Comparison of ENCODE assay signal across 8 cellular contexts in the genomic region with DNA sequence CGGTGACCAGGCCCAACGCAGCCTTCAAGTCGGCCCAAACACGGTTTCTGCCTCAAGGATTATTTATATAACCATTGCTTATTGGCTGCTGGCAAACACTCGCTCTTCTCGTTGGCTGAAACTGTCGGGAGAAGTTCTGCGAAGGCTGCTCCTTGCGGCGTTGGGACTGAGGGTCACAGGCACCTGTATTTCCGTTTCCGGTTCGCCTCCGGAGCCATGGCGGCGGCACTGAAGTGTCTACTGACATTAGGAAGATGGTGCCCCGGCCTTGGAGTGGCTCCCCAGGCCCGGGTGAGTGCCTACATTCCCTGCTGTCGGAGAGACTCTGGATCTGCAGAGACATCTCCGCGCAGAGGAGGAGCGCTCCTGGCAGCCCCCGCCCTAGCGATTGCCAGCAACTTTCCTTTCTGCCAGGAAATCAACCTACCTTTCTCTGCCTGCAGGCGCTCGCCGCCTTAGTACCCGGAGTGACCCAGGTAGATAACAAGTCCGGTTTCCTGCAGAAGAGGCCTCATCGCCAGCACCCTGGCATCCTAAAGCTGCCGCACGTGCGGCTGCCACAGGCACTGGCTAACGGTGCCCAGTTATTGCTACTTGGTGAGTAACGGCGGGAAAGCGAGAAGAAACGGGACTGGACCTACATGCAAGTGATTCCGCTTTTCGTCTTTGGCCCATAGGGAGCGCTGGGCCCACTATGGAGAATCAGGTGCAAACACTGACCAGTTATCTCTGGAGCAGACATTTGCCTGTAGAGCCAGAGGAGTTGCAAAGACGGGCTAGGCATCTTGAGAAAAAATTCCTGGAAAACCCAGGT. TPM values are rescaled to one million over a fixed set of nuclear protein-coding genes. Genes with fewer than 3 reads are reported as not detected.
DNase-seq lines count a peak whose midpoint lies in the region; ATAC-seq and TF ChIP-seq lines count a peak whose summit lies in the region.

A gene with protein sequence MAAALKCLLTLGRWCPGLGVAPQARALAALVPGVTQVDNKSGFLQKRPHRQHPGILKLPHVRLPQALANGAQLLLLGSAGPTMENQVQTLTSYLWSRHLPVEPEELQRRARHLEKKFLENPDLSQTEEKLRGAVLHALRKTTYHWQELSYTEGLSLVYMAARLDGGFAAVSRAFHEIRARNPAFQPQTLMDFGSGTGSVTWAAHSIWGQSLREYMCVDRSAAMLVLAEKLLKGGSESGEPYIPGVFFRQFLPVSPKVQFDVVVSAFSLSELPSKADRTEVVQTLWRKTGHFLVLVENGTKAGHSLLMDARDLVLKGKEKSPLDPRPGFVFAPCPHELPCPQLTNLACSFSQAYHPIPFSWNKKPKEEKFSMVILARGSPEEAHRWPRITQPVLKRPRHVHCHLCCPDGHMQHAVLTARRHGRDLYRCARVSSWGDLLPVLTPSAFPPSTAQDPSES (plus strand): TSS at position 194 of the 814 bp plus-strand sequence. CDS start 23 bp downstream, at position 217.

- peak within 1 kb of the TSS; percentile 86 to 99 (median 94) for H3K4me3 Mint-ChIP-seq in IgD-negative memory B cell

- H2AFZ ChIP-seq in PC-9: peak within 1 kb of the TSS; percentile 95

- H3K9me3 Mint-ChIP-seq in IgD-negative memory B cell: no peaks in the 10 kb centered on the region

- H3K36me3 Mint-ChIP-seq in IgD-negative memory B cell: no peaks in the 10 kb centered on the region

- peaks cover 20% of the 10 kb centered on the region; the same call in 1 of the 2 replicates for H3F3A ChIP-seq in PC-9 (ENCODE audit: insufficient read depth, low read depth)

- CTCF ChIA-PET in PC-9 (lab: Charles Lee): no interaction called here

- peaks cover 12 to 19% (median 14%) of the 10 kb centered on the region in 3 donors for H3K4me1 Mint-ChIP-seq in IgD-negative memory B cell

- BruUV-seq in PC-9 (replicated peaks; lab: Mats Ljungman, UMichigan): TSS peak; percentile 67

- H3K4me2 ChIP-seq in PC-9: peak within 1 kb of the TSS; percentile 91

- H3K79me2 ChIP-seq in PC-9 (ENCODE audit: low read depth): peaks cover 19% of the 10 kb centered on the region

- DNase-seq in DMS53 (lab: John Stamatoyannopoulos, UW) (peak; percentile 85), PC-9 (peak; percentile 68 to 88), erythroblast (lab: John Stamatoyannopoulos, UW) (peak; percentile 93 to 96)
- peak; percentile 81 for DNase-seq in activated T-cell treated with anti-CD3 and anti-CD28 coated beads, Interleukin-2, amount 50 U/mL, for 1 hour
- DNase-seq in stimulated activated CD8-positive, alpha-beta memory T cell treated with anti-CD3 and anti-CD28 coated beads, Interleukin-4, amount 100 ng/mL, for 48 hours: peak; percentile 89

- TF ChIP-seq CTCF in PC-9 (conservative IDR thresholded peaks at IDR 0.05): peak; percentile 47; the same call in 1 of the 2 replicates

- H3K9me3 ChIP-seq in PC-9 (ENCODE audit: insufficient read depth, low read depth): peaks cover 3% of the 10 kb centered on the region; the same call in 1 of the 2 replicates
- no peaks in the 10 kb centered on the region for H3K9me3 ChIP-seq in mucosa of rectum (ENCODE audit: control insufficient read depth in 2 of 2, low read length in 2 of 2)

- H3K27ac ChIP-seq in PC-9 (peak within 1 kb of the TSS; percentile 67), mucosa of rectum (ENCODE audit: low read depth in 2 of 2, low read length in 2 of 2) (peak within 1 kb of the TSS; percentile 85 to 86)

- TF ChIP-seq POLR2A in erythroblast (IDR thresholded peaks at IDR 0.05; ENCODE audit: low read length): peak; percentile 86

- H3K27me3 ChIP-seq in PC-9 (ENCODE audit: insufficient read depth, low read depth) (no peaks in the 10 kb centered on the region), mucosa of rectum (ENCODE audit: control insufficient read depth in 2 of 2, insufficient read depth in 2 of 2, low read length in 2 of 2) (no peaks in the 10 kb centered on the region)

- ATAC-seq in GM21529 (IDR thresholded peaks at IDR 0.05; ENCODE audit: unreplicated experiment): peak; percentile 93

- no peaks in the 10 kb centered on the region for H4K20me1 ChIP-seq in PC-9 (ENCODE audit: insufficient read depth)

- H3K27me3 Mint-ChIP-seq in IgD-negative memory B cell: peaks cover 1% of the 10 kb centered on the region

- peaks cover 24% of the 10 kb centered on the region for H3K4me1 ChIP-seq in PC-9 (replicated peaks; ENCODE audit: insufficient read depth)
- H3K4me1 ChIP-seq in mucosa of rectum (ENCODE audit: control insufficient read depth in 2 of 2, insufficient read depth in 2 of 2, low read length in 2 of 2): peaks cover 8 to 14% of the 10 kb centered on the region in 2 donors

- peak within 1 kb of the TSS; percentile 17 to 99 (median 98) for H3K27ac Mint-ChIP-seq in IgD-negative memory B cell

- H3K9me2 ChIP-seq in PC-9 (ENCODE audit: insufficient read depth): no peaks in the 10 kb centered on the region

- peaks cover 6% of the 10 kb centered on the region; the same call in 1 of the 2 replicates for H3K36me3 ChIP-seq in PC-9 (ENCODE audit: low read depth)
- peaks cover 28 to 31% of the 10 kb centered on the region in 2 donors for H3K36me3 ChIP-seq in mucosa of rectum (ENCODE audit: control insufficient read depth in 2 of 2, insufficient read depth in 2 of 2, low read length in 2 of 2)

- POLR2A ChIA-PET in PC-9 (lab: Charles Lee; ENCODE audit: unreplicated experiment): no interaction called here

- intact Hi-C loops in PC-9 (cut with micrococcal nuclease; ENCODE audit: unreplicated experiment): loop anchor here (2.0 kb wide), 1 partner anchor 15 kb away; no protein-coding TSS in a partner anchor

- peak within 1 kb of the TSS; percentile 78 to 79 for H3K9ac ChIP-seq in mucosa of rectum (ENCODE audit: low read depth in 1 of 2, low read length in 2 of 2)

- peak within 1 kb of the TSS; percentile 93 for H3K4me3 ChIP-seq in PC-9
- H3K4me3 ChIP-seq in mucosa of rectum (ENCODE audit: low read length in 2 of 2): peak within 1 kb of the TSS; percentile 94 to 96

RNA-seq across cellular contexts. Expression of the gene that starts here (rescaled TPM):
- polyA plus RNA-seq in IgD-negative memory B cell: 40.6 TPM
- total RNA-seq in PC-9 (2021): 40.9 and 51.2 TPM in 2 replicates

Comparison
In these comparisons a context has a peak if more than half of its experiments do, and no peak if none do; other contexts are left out.
1. Peak in every context shown above with its lines: DNase-seq, ATAC-seq, H3K4me3 ChIP-seq and H3K27ac ChIP-seq.